In the genomic region with DNA sequence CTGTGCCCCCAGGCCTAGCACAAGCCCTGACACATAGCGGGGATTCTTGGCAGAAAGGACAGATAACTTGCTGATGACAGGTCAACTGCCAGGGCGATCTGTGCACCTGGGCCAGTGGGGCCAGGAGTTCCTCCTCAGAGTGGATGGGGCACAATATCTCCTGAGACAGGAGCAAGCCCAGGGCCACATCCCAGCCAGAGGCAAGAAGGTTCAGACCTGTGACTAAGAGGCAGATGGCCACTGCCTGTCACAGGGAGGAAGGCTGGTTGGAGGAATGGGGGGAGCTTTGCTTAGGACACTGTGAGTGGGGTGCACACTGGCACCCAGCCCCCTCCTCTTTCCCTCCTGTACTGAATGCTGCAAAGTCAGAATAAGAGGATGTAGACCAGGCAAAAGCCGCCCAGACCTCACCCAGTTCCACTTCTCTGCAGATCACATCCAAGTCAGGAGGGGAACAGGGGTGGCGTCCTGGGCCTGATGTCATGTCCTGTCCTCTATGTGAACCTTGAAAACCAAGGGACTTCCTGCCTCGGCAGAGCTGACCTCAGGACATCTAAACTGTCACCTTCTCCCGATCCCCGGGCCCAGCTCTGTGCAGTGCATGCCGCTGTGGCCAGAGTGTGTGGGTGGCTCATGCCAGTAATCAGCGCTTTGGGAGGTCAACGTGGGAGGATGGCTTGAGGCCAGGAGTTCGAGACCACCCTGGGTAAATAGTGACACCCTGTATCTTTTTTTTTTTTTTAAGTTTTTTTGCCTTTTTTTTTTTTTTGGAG, we compare ENCODE assay signal across 8 cellular contexts. TPM values are rescaled to one million over a fixed set of nuclear protein-coding genes. Genes with fewer than 3 reads are reported as not detected.
DNase-seq lines count a peak whose midpoint lies in the region; ATAC-seq and TF ChIP-seq lines count a peak whose summit lies in the region.

No MANE protein-coding gene starts in this region.

- peaks cover 19% of the 10 kb centered on the region for H3K79me2 ChIP-seq in fibroblast of lung (ENCODE audit: control insufficient read depth, insufficient read depth, low read length)

- H2AFZ ChIP-seq in fibroblast of lung (ENCODE audit: low read length) (peak overlapping the region; percentile 3), neuron (ENCODE audit: low read depth, low read length) (no peak overlapping the region)

- DNase-seq in LHCN-M2 (ENCODE audit: low read depth), result peak; percentile 38
- DNase-seq in activated CD4-positive, alpha-beta memory T cell treated with anti-CD3 and anti-CD28 coated beads for 36 hours, result peak; percentile 80
- DNase-seq in fibroblast of lung (ENCODE audit: low read depth in 2 of 2), result peak; percentile 8 to 19
- DNase-seq in uterus, result peak in 1 of 2 donors; percentile 29
- DNase-seq in superior temporal gyrus (ENCODE audit: extremely low spot score), result no peak

- H3K36me3 ChIP-seq in fibroblast of lung (ENCODE audit: control insufficient read depth, insufficient read depth, low read length), result peaks cover 8% of the 10 kb centered on the region
- H3K36me3 ChIP-seq in neuron (ENCODE audit: insufficient read depth, low read length), result peaks cover 32% of the 10 kb centered on the region
- H3K36me3 ChIP-seq in uterus, result no peaks in the 10 kb centered on the region

- no peaks in the 10 kb centered on the region for H3K27me3 Mint-ChIP-seq in activated CD4-positive, alpha-beta memory T cell treated with anti-CD3 and anti-CD28 coated beads for 36 hours

- no peaks in the 10 kb centered on the region for H3K9me3 ChIP-seq in fibroblast of lung (ENCODE audit: control insufficient read depth, insufficient read depth, low read depth, low read length)
- no peaks in the 10 kb centered on the region for H3K9me3 ChIP-seq in neuron (ENCODE audit: low read length)
- H3K9me3 ChIP-seq in uterus, result no peaks in the 10 kb centered on the region

- ATAC-seq in GM21737 (IDR thresholded peaks at IDR 0.05; ENCODE audit: unreplicated experiment), result peak; percentile 75

- POLR2A ChIA-PET in activated CD4-positive, alpha-beta memory T cell treated with anti-CD3 and anti-CD28 coated beads for 36 hours (lab: Charles Lee), result interaction anchor here (1.1 kb wide), 1 partner anchor 95 kb away, joined by 3 read pairs; no protein-coding TSS in a partner anchor

- H3K4me2 ChIP-seq in fibroblast of lung (ENCODE audit: extremely low read depth, insufficient read depth, low read length), result peak overlapping the region; percentile 83

- no peaks in the 10 kb centered on the region for H3K27me3 ChIP-seq in fibroblast of lung (ENCODE audit: control insufficient read depth, insufficient read depth, low read length)
- H3K27me3 ChIP-seq in neuron (ENCODE audit: insufficient read depth, low read length), result no peaks in the 10 kb centered on the region
- H3K27me3 ChIP-seq in uterus, result no peaks in the 10 kb centered on the region

- intact Hi-C loops in activated CD4-positive, alpha-beta memory T cell treated with anti-CD3 and anti-CD28 coated beads for 36 hours (cut with micrococcal nuclease), result loop anchor here (2.0 to 10.0 kb wide), 5 partner anchors 97 to 512 kb away; a partner anchor contains a TSS
- intact Hi-C loops in uterus (cut with DNase I; ENCODE audit: low total_unique reads), result no loop called here

- CTCF ChIA-PET in activated CD4-positive, alpha-beta memory T cell treated with anti-CD3 and anti-CD28 coated beads for 36 hours (lab: Charles Lee), result interaction anchor here (0.6 to 0.9 kb wide), 3 partner anchors 224 to 1014 kb away, joined by 3 to 4 read pairs (median 4); a partner anchor contains a TSS

- peaks cover 6% of the 10 kb centered on the region for H3K4me1 ChIP-seq in fibroblast of lung (ENCODE audit: control insufficient read depth, extremely low read depth, insufficient read depth, low read length)
- peaks cover 13% of the 10 kb centered on the region for H3K4me1 ChIP-seq in neuron (ENCODE audit: insufficient read depth, low read length)
- H3K4me1 ChIP-seq in uterus, result peaks cover 0 to 8% of the 10 kb centered on the region in 2 donors

- no peak for TF ChIP-seq CTCF in fibroblast of lung (conservative IDR thresholded peaks at IDR 0.05 in 1 of 2, IDR thresholded peaks at IDR 0.05 in 1 of 2; ENCODE audit: low read depth in 1 of 2, low read length in 2 of 2)
- no peak for TF ChIP-seq CTCF in uterus (IDR thresholded peaks at IDR 0.05)

- H3K4me3 ChIP-seq in GM08714 (ENCODE audit: low read length), result peak overlapping the region; percentile 90
- peak overlapping the region; percentile 50 to 89 (median 73) for H3K4me3 ChIP-seq in fibroblast of lung (replicated peaks in 1 of 4; ENCODE audit: control extremely low read depth in 1 of 4, insufficient read depth in 1 of 4, low read depth in 3 of 4, low read length in 4 of 4)
- peak overlapping the region; percentile 94 for H3K4me3 ChIP-seq in neuron (ENCODE audit: low read length)
- H3K4me3 ChIP-seq in uterus, result peak overlapping the region; percentile 67 to 91

- H3K36me3 Mint-ChIP-seq in activated CD4-positive, alpha-beta memory T cell treated with anti-CD3 and anti-CD28 coated beads for 36 hours, result peaks cover 18% of the 10 kb centered on the region

- TF ChIP-seq POLR2A in uterus (IDR thresholded peaks at IDR 0.05), result no peak

- H3K27ac ChIP-seq in fibroblast of lung (ENCODE audit: insufficient read depth, low read length), result peak overlapping the region; percentile 53
- peak overlapping the region; percentile 84 to 87 for H3K27ac ChIP-seq in uterus

- H3K9ac ChIP-seq in fibroblast of lung (ENCODE audit: insufficient read depth, low read length), result peak overlapping the region; percentile 8

- peak overlapping the region; percentile 90 for H3K27ac Mint-ChIP-seq in activated CD4-positive, alpha-beta memory T cell treated with anti-CD3 and anti-CD28 coated beads for 36 hours

- H3K4me3 Mint-ChIP-seq in activated CD4-positive, alpha-beta memory T cell treated with anti-CD3 and anti-CD28 coated beads for 36 hours, result peak overlapping the region; percentile 86

- H4K20me1 ChIP-seq in fibroblast of lung (ENCODE audit: control insufficient read depth, extremely low read depth, insufficient read depth, low read length), result no peaks in the 10 kb centered on the region

- no peaks in the 10 kb centered on the region for H3K9me3 Mint-ChIP-seq in activated CD4-positive, alpha-beta memory T cell treated with anti-CD3 and anti-CD28 coated beads for 36 hours

- peaks cover 11% of the 10 kb centered on the region for H3K4me1 Mint-ChIP-seq in activated CD4-positive, alpha-beta memory T cell treated with anti-CD3 and anti-CD28 coated beads for 36 hours (ENCODE audit: low read depth)

RNA-seq across cellular contexts. Expression of a gene that starts 1.3 kb away (rescaled TPM):
- total RNA-seq in LHCN-M2 (2014; rRNA removed) (24.8 and 45.4 TPM in 2 replicates), fibroblast of lung (20.5 and 21.8 TPM in 2 replicates), uterus (10 to 100 TPM in 3 of 4 donors, 1 to 10 TPM in 1; 8.2 to 48.9 (median 32.8) TPM)
- 43.4 TPM for polyA plus RNA-seq in LHCN-M2 (2012)
- total RNA-seq in activated CD4-positive, alpha-beta memory T cell treated with anti-CD3 and anti-CD28 coated beads for 36 hours, result 10 to 100 TPM; 53.1 to 56.6 TPM
- polyA plus RNA-seq in fibroblast of lung, result 42.6 and 54.4 TPM in 2 replicates
- polyA plus RNA-seq in fibroblast of lung (2012), result 36.3 and 40.1 TPM in 2 replicates
- polyA minus RNA-seq in fibroblast of lung (ENCODE audit: low replicate concordance), result 65.5 and 118 TPM in 2 replicates
